22 cellular contexts compared by ENCODE assay signal in the genomic region with DNA sequence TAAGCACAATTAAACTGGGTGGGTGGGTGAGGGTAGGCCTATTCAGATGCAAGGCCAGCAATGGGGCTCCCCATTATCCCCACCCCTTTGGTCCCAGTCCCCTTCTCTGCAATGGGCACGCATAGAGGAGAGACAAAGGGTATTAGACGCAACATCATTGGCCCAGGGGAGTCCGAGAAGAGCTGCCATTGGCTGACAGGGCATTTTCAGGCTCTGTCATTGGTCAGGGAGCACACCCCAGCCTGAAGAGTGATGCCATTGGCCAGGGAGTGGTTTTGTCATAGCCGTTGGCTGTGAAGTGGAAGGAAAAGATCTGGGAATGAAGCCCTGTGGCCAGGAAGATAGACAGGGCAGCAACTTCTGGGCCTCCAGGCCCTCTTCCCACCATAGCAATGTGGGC. TPM values are rescaled to one million over a fixed set of nuclear protein-coding genes. Genes with fewer than 3 reads are reported as not detected.
A peak's percentile ranks its signal among the peaks of the same experiment; 100 is the strongest.
DNase-seq lines count a peak whose midpoint lies in the region; ATAC-seq and TF ChIP-seq lines count a peak whose summit lies in the region.
"Had no signal": no experiment of that assay in that cellular context is flagged by ENCODE, and none has a peak within 500 bp of the region (broad histone marks: within the 10 kb centered on the region; RNA-seq: fewer than 3 reads in every experiment).

No MANE protein-coding gene starts in this region.

- no peaks in the 10 kb centered on the region for H3K27me3 Mint-ChIP-seq in activated B cell treated with CpG ODN at 0.5 μM for 24 hours
- H3K27me3 Mint-ChIP-seq in nephron (ENCODE audit: low read depth): no peaks in the 10 kb centered on the region
- H3K27me3 Mint-ChIP-seq: effector memory CD8-positive, alpha-beta T cell had no signal

- POLR2A ChIA-PET in HEK293 (lab: Yijun Ruan, JAX): no interaction called here
- POLR2A ChIA-PET in activated B cell treated with CpG ODN at 0.5 μM for 24 hours (lab: Charles Lee): no interaction called here

- H3K27ac ChIP-seq in C4-2B (peak overlapping the region; percentile 99), HEK293 (ENCODE audit: extremely low read depth, low read depth, low read length) (no peak overlapping the region), upper lobe of right lung (no peak overlapping the region)
- H3K27ac ChIP-seq: esophagus squamous epithelium, gastrocnemius medialis, neural progenitor cell, skin epidermis, vagina had no signal

- H3K4me1 ChIP-seq in HEK293 (ENCODE audit: control insufficient read depth, insufficient read depth, low read length) (no peaks in the 10 kb centered on the region), upper lobe of right lung (peaks cover 29% of the 10 kb centered on the region)

- H3K4me3 Mint-ChIP-seq in activated B cell treated with CpG ODN at 0.5 μM for 24 hours: no peak overlapping the region
- H3K4me3 Mint-ChIP-seq in nephron: peak overlapping the region; percentile 42 to 79 (median 46)
- H3K4me3 Mint-ChIP-seq: activated CD8-positive, alpha-beta T cell treated with anti-CD3 and anti-CD28 coated beads, Interleukin-2, amount 10 ng/mL, durations not matched to agents 7 days and 5 days; effector memory CD8-positive, alpha-beta T cell had no signal

- H3K4me3 ChIP-seq in HEK293 (ENCODE audit: low read depth, low read length) (no peak overlapping the region), upper lobe of right lung (no peak overlapping the region)
- H3K4me3 ChIP-seq: esophagus squamous epithelium, gastrocnemius medialis, mucosa of descending colon, neural progenitor cell, skin epidermis, vagina had no signal

- DNase-seq in activated B cell treated with CpG ODN at 0.5 μM for 24 hours: no peak
- no peak for DNase-seq in NCI-H82 (lab: John Stamatoyannopoulos, UW)
- DNase-seq in kidney tubule cell (ENCODE audit: low spot score): no peak
- DNase-seq in NOMO-1 (lab: John Stamatoyannopoulos, UW; ENCODE audit: unreplicated experiment in 2 of 2): no peak
- DNase-seq in upper lobe of right lung: no peak
- DNase-seq: activated CD8-positive, alpha-beta T cell treated with anti-CD3 and anti-CD28 coated beads, Interleukin-2, amount 10 ng/mL, durations not matched to agents 7 days and 5 days; C1 segment of cervical spinal cord; effector memory CD8-positive, alpha-beta T cell; EL; esophagus squamous epithelium; gastrocnemius medialis; hypothalamus; NCI-H1105 treated with DMSO at 0.1 percent for 48 hours; stimulated activated CD4-positive, alpha-beta T cell treated with anti-CD3 and anti-CD28 coated beads, Interleukin-1b, Interleukin-23, amount 100 ng/mL, for 48 hours had no signal

- TF ChIP-seq CTCF in C4-2B (conservative IDR thresholded peaks at IDR 0.05) (no peak), HEK293 (tag by site-specific recombination; IDR thresholded peaks at IDR 0.05) (no peak), activated B cell treated with CpG ODN at 0.5 μM for 24 hours (IDR thresholded peaks at IDR 0.05) (no peak), nephron (IDR thresholded peaks at IDR 0.05; ENCODE audit: unreplicated experiment in 3 of 3) (no peak), upper lobe of right lung (IDR thresholded peaks at IDR 0.05) (no peak)

- peaks cover 0 to 41% of the 10 kb centered on the region in 2 experiments; a peak in 1 of 3 replicates for H3K36me3 ChIP-seq in HEK293 (ENCODE audit: control insufficient read depth in 2 of 2, insufficient read depth in 1 of 2, low read length in 2 of 2)
- peaks cover 24% of the 10 kb centered on the region for H3K36me3 ChIP-seq in upper lobe of right lung
- H3K36me3 ChIP-seq: neural progenitor cell had no signal

- no peaks in the 10 kb centered on the region for H3K9me3 Mint-ChIP-seq in activated B cell treated with CpG ODN at 0.5 μM for 24 hours
- H3K9me3 Mint-ChIP-seq in nephron: no peaks in the 10 kb centered on the region
- H3K9me3 Mint-ChIP-seq: brain; effector memory CD8-positive, alpha-beta T cell; neural progenitor cell had no signal

- H3K9me3 ChIP-seq in HEK293 (ENCODE audit: control insufficient read depth, insufficient read depth, low read depth, low read length) (no peaks in the 10 kb centered on the region), upper lobe of right lung (no peaks in the 10 kb centered on the region)
- H3K9me3 ChIP-seq: esophagus squamous epithelium, gastrocnemius medialis, mucosa of descending colon, vagina had no signal

- peaks cover 39% of the 10 kb centered on the region for H3K4me1 Mint-ChIP-seq in activated B cell treated with CpG ODN at 0.5 μM for 24 hours
- peaks cover 47% of the 10 kb centered on the region for H3K4me1 Mint-ChIP-seq in nephron

- CTCF ChIA-PET in HEK293 (lab: Yijun Ruan, JAX) (interaction anchor here (6.3 kb wide), 1 partner anchor 98 kb away, joined by 27 read pairs; no protein-coding TSS in a partner anchor), activated B cell treated with CpG ODN at 0.5 μM for 24 hours (lab: Charles Lee) (no interaction called here)

- H3K27me3 ChIP-seq in upper lobe of right lung: no peaks in the 10 kb centered on the region
- H3K27me3 ChIP-seq: esophagus squamous epithelium, gastrocnemius medialis, neural progenitor cell, vagina had no signal

- peaks cover 33% of the 10 kb centered on the region for H3K36me3 Mint-ChIP-seq in activated B cell treated with CpG ODN at 0.5 μM for 24 hours (ENCODE audit: low read depth)
- peaks cover 27% of the 10 kb centered on the region for H3K36me3 Mint-ChIP-seq in nephron (ENCODE audit: low read depth)

- ATAC-seq in activated B cell treated with CpG ODN at 0.5 μM for 24 hours (ENCODE audit: low read depth): no peak
- ATAC-seq in upper lobe of right lung: no peak
- ATAC-seq: activated CD8-positive, alpha-beta T cell treated with anti-CD3 and anti-CD28 coated beads, Interleukin-2, amount 10 ng/mL, durations not matched to agents 7 days and 5 days; effector memory CD8-positive, alpha-beta T cell; gastrocnemius medialis had no signal

- H3K27ac Mint-ChIP-seq in activated B cell treated with CpG ODN at 0.5 μM for 24 hours (peak overlapping the region; percentile 10), nephron (peak overlapping the region in 1 of 3 experiments; percentile 14)

- intact Hi-C loops in activated B cell treated with CpG ODN at 0.5 μM for 24 hours (cut with micrococcal nuclease): loop anchor here (10.0 kb wide), 1 partner anchor 852 kb away; the partner anchor contains the start of gene TRIM34
- intact Hi-C loops in upper lobe of right lung (cut with DNase I): no loop called here

TF ChIP-seq in HEK293, 187 proteins besides CTCF, POLR2A, EP300 and RAD21:
- TF ChIP-seq SP2 (tag by site-specific recombination; IDR thresholded peaks at IDR 0.05) (peak; percentile 40), ZNF747 (tag by site-specific recombination; IDR thresholded peaks at IDR 0.05) (no peak)

RNA-seq across cellular contexts. Expression of gene TRIM3, which starts 2.8 kb away (rescaled TPM):
- total RNA-seq in activated B cell treated with CpG ODN at 0.5 μM for 24 hours (8.3 and 9.0 TPM in 2 replicates), upper lobe of right lung (22.0 TPM)

RNA-seq across cellular contexts. Expression of gene ARFIP2, which starts 4.6 kb away (rescaled TPM):
- total RNA-seq in activated B cell treated with CpG ODN at 0.5 μM for 24 hours: 40.6 and 43.1 TPM in 2 replicates
- 36.4 TPM for total RNA-seq in upper lobe of right lung

RNA-seq across cellular contexts. Expression of gene TIMM10B, which starts 4.7 kb away (rescaled TPM):
- 48.0 and 60.0 TPM in 2 replicates for total RNA-seq in activated B cell treated with CpG ODN at 0.5 μM for 24 hours
- total RNA-seq in upper lobe of right lung: 45.0 TPM

RNA-seq across cellular contexts. Expression of gene DNHD1, which starts 20.5 kb away (rescaled TPM):
- total RNA-seq in activated B cell treated with CpG ODN at 0.5 μM for 24 hours: 26.7 and 42.6 TPM in 2 replicates
- 14.5 TPM for total RNA-seq in upper lobe of right lung

RNA-seq across cellular contexts. Expression of gene HPX, which starts 35.8 kb away (rescaled TPM):
- total RNA-seq in activated B cell treated with CpG ODN at 0.5 μM for 24 hours: 0.40 TPM in 1 of 2 replicates, not detected in the other
- total RNA-seq in upper lobe of right lung: 1.4 TPM
- total RNA-seq: activated CD8-positive, alpha-beta T cell treated with anti-CD3 and anti-CD28 coated beads, Interleukin-2, amount 10 ng/mL, durations not matched to agents 7 days and 5 days had no signal
